Comparison of ENCODE assay signal across 24 cellular contexts in the genomic region with DNA sequence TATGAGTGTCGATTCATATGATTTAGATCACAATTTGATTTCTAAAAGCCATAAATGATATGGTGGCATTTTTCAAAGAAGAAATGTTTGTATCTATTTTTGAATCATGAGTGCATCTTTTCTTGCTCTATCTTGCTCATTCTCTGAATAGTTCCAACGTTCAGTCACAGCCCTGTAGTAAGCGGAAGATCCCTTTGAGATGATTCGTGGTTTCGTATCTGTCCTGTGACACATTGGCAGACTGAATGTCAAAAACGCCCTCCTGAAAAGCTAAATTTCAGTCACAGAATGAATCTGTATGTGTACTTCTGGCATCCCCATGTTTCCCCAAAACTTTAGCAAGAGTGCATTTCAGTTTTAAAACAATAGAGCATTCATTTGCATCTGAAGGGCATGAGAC.
"Had no signal": no experiment of that assay in that cellular context is flagged by ENCODE, and none has a peak within 500 bp of the region (broad histone marks: within the 10 kb centered on the region; RNA-seq: fewer than 3 reads in every experiment).

No MANE protein-coding gene starts in this region.

- H3K27me3 Mint-ChIP-seq: activated naive CD4-positive, alpha-beta T cell treated with anti-CD3 and anti-CD28 coated beads, Interleukin-2, amount 50 U/mL, for 24 hours; stimulated activated naive CD8-positive, alpha-beta T cell treated with anti-CD3 and anti-CD28 coated beads, Interleukin-15, amount 100 ng/mL, for 72 hours; T-helper 17 cell had no signal

- H3K27ac ChIP-seq: colonic mucosa, dorsolateral prefrontal cortex, esophagus squamous epithelium, lower lobe of right lung, parathyroid adenoma, transverse colon, uterus had no signal

- H3K36me3 Mint-ChIP-seq: activated naive CD4-positive, alpha-beta T cell treated with anti-CD3 and anti-CD28 coated beads, Interleukin-2, amount 50 U/mL, for 24 hours; naive B cell; stimulated activated effector memory CD8-positive, alpha-beta T cell treated with anti-CD3 and anti-CD28 coated beads, Interleukin-12 subunit alpha, Interleukin-12 subunit beta, amount 100 ng/mL, for 72 hours had no signal

- H3K27me3 ChIP-seq: colonic mucosa, esophagus squamous epithelium, transverse colon, uterus had no signal

- H3K4me1 Mint-ChIP-seq: activated naive CD4-positive, alpha-beta T cell treated with anti-CD3 and anti-CD28 coated beads, Interleukin-2, amount 50 U/mL, for 24 hours; naive B cell; stimulated activated effector memory CD8-positive, alpha-beta T cell treated with anti-CD3 and anti-CD28 coated beads, Interleukin-12 subunit alpha, Interleukin-12 subunit beta, amount 100 ng/mL, for 72 hours; stimulated activated naive CD8-positive, alpha-beta T cell treated with anti-CD3 and anti-CD28 coated beads, Interleukin-15, amount 100 ng/mL, for 72 hours; T-helper 17 cell had no signal

- DNase-seq: activated CD4-positive, alpha-beta T cell treated with anti-CD3 and anti-CD28 coated beads for 48 hours; activated CD4-positive, CD25-positive, alpha-beta regulatory T cell; activated CD8-positive, alpha-beta T cell treated with anti-CD3 and anti-CD28 coated beads, Interleukin-2, amount 10 ng/mL, durations not matched to agents 7 days and 5 days; activated gamma-delta T cell treated with Interleukin-2 at 50 U/mL for 16 hours; aorta; central memory CD4-positive, alpha-beta T cell; colonic mucosa; dorsolateral prefrontal cortex; esophagus squamous epithelium; lower lobe of right lung; mesendoderm; naive B cell; nucleus accumbens; right cardiac atrium; stimulated activated CD4-positive, alpha-beta T cell treated with anti-CD3 and anti-CD28 coated beads, Interleukin-2, amount 100 ng/mL, for 24 hours; stimulated activated naive CD8-positive, alpha-beta T cell treated with anti-CD3 and anti-CD28 coated beads, Interleukin-15, amount 100 ng/mL, for 72 hours; T-helper 17 cell; transverse colon; uterus had no signal

- H3K4me1 ChIP-seq: colonic mucosa, esophagus squamous epithelium, lower lobe of right lung, parathyroid adenoma, transverse colon, uterus had no signal

- H3K9ac ChIP-seq: parathyroid adenoma had no signal

- H3K4me3 Mint-ChIP-seq: activated CD8-positive, alpha-beta T cell treated with anti-CD3 and anti-CD28 coated beads, Interleukin-2, amount 10 ng/mL, durations not matched to agents 7 days and 5 days; activated naive CD4-positive, alpha-beta T cell treated with anti-CD3 and anti-CD28 coated beads, Interleukin-2, amount 50 U/mL, for 24 hours; activated T-helper 1 cell treated with anti-CD3 and anti-CD28 coated beads, Interleukin-12 subunit alpha, Interleukin-12 subunit beta, Interleukin-2, Interleukin-4 antibody, amounts not matched to agents 30 ng/mL and 10 ng/mL and 1 ng/mL, durations not matched to agents 14 hours and 24 hours and 36 hours; naive B cell; stimulated activated effector memory CD8-positive, alpha-beta T cell treated with anti-CD3 and anti-CD28 coated beads, Interleukin-12 subunit alpha, Interleukin-12 subunit beta, amount 100 ng/mL, for 72 hours; stimulated activated naive CD8-positive, alpha-beta T cell treated with anti-CD3 and anti-CD28 coated beads, Interleukin-15, amount 100 ng/mL, for 72 hours; T-helper 17 cell had no signal

- ATAC-seq: activated CD8-positive, alpha-beta T cell treated with anti-CD3 and anti-CD28 coated beads, Interleukin-2, amount 10 ng/mL, durations not matched to agents 7 days and 5 days; left lobe of liver; lower lobe of right lung; right cardiac atrium; stimulated activated effector memory CD8-positive, alpha-beta T cell treated with anti-CD3 and anti-CD28 coated beads, Interleukin-12 subunit alpha, Interleukin-12 subunit beta, amount 100 ng/mL, for 72 hours; stimulated activated naive CD8-positive, alpha-beta T cell treated with anti-CD3 and anti-CD28 coated beads, Interleukin-15, amount 100 ng/mL, for 72 hours; T-helper 17 cell had no signal

- H3K27ac Mint-ChIP-seq: activated CD8-positive, alpha-beta T cell treated with anti-CD3 and anti-CD28 coated beads, Interleukin-2, amount 10 ng/mL, durations not matched to agents 7 days and 5 days; activated naive CD4-positive, alpha-beta T cell treated with anti-CD3 and anti-CD28 coated beads, Interleukin-2, amount 50 U/mL, for 24 hours; activated T-helper 1 cell treated with anti-CD3 and anti-CD28 coated beads, Interleukin-12 subunit alpha, Interleukin-12 subunit beta, Interleukin-2, Interleukin-4 antibody, amounts not matched to agents 30 ng/mL and 10 ng/mL and 1 ng/mL, durations not matched to agents 14 hours and 24 hours and 36 hours; naive B cell; stimulated activated effector memory CD8-positive, alpha-beta T cell treated with anti-CD3 and anti-CD28 coated beads, Interleukin-12 subunit alpha, Interleukin-12 subunit beta, amount 100 ng/mL, for 72 hours; stimulated activated naive CD8-positive, alpha-beta T cell treated with anti-CD3 and anti-CD28 coated beads, Interleukin-15, amount 100 ng/mL, for 72 hours; T-helper 17 cell had no signal

- H3K79me2 ChIP-seq: parathyroid adenoma had no signal

- H3K9me3 ChIP-seq: colonic mucosa, esophagus squamous epithelium, lower lobe of right lung, transverse colon, uterus had no signal

- H3K9me3 Mint-ChIP-seq: activated T-helper 1 cell treated with anti-CD3 and anti-CD28 coated beads, Interleukin-12 subunit alpha, Interleukin-12 subunit beta, Interleukin-2, Interleukin-4 antibody, amounts not matched to agents 30 ng/mL and 10 ng/mL and 1 ng/mL, durations not matched to agents 14 hours and 24 hours and 36 hours had no signal

- H2AFZ ChIP-seq: parathyroid adenoma had no signal

- H3K36me3 ChIP-seq: colonic mucosa, esophagus squamous epithelium, lower lobe of right lung, transverse colon, uterus had no signal

- H3K4me3 ChIP-seq: colonic mucosa, dorsolateral prefrontal cortex, esophagus squamous epithelium, lower lobe of right lung, transverse colon, uterus had no signal
